ENCODE assay signal across 16 cellular contexts in the genomic region with DNA sequence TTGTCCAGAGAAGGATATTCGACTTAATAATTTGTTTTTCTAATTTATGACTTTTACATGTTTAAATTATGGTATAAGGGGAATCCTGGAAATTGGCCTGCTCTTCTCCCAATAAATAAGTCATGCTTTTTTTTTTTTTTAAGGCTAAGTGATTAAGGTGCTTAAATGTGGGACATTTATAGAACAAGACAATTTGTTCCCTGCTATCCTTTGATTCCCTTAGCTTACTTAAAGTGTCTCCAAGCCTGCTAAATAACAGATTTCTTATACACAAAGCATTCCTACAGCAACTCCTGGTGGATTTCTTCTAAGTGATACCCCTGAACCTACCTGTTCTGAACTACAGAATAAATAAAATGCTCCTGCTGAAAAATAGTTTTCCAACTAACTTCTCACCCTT.
A peak's percentile ranks its signal among the peaks of the same experiment; 100 is the strongest.
DNase-seq lines count a peak whose midpoint lies in the region; ATAC-seq and TF ChIP-seq lines count a peak whose summit lies in the region.
"Had no signal": no experiment of that assay in that cellular context is flagged by ENCODE, and none has a peak within 500 bp of the region (broad histone marks: within the 10 kb centered on the region; RNA-seq: fewer than 3 reads in every experiment).

No MANE protein-coding gene starts in this region.

- H3K4me1 ChIP-seq in heart left ventricle (peaks cover 0 to 10% (median 0%) of the 10 kb centered on the region in 12 donors), SJSA1 (replicated peaks) (peaks cover 38% of the 10 kb centered on the region), mesenchymal stem cell (ENCODE audit: control insufficient read depth, insufficient read depth, low read depth, low read length) (no peaks in the 10 kb centered on the region), aorta (ENCODE audit: control insufficient read depth in 1 of 2, insufficient read depth in 2 of 2, low read length in 2 of 2) (peaks cover 0 to 2% of the 10 kb centered on the region in 2 donors), transverse colon (no peaks in the 10 kb centered on the region)
- H3K4me1 ChIP-seq: BLaER1 had no signal

- in situ Hi-C loops in transverse colon (cut with MboI; ENCODE audit: low pct_ligation_motif_present in 1 of 4, low pct_unique_long_range_greater_than_20kb in 1 of 4, low sequenced_read_pairs in 3 of 4) = loop anchor here in 1 of 4 donors (25.0 kb wide), 1 partner anchor 428 kb away; no protein-coding TSS in a partner anchor

- H3K9ac ChIP-seq in mesenchymal stem cell (ENCODE audit: low read length) = no peak overlapping the region
- H3K9ac ChIP-seq: BLaER1 had no signal

- H3K23ac ChIP-seq in mesenchymal stem cell (ENCODE audit: low read length in 2 of 2) = no peak overlapping the region

- TF ChIP-seq POLR2A in heart left ventricle (IDR thresholded peaks at IDR 0.05) = no peak
- no peak for TF ChIP-seq POLR2A in transverse colon (IDR thresholded peaks at IDR 0.05)

- no peak overlapping the region for H2AK5ac ChIP-seq in mesenchymal stem cell (ENCODE audit: low read length, severe bottlenecking)

- H4K8ac ChIP-seq in mesenchymal stem cell (ENCODE audit: low read length) = no peak overlapping the region

- H3K14ac ChIP-seq in mesenchymal stem cell (ENCODE audit: low read length in 2 of 2) = no peak overlapping the region

- H2AFZ ChIP-seq in mesenchymal stem cell (ENCODE audit: low read depth, low read length) = no peak overlapping the region

- no peak overlapping the region for H3K18ac ChIP-seq in mesenchymal stem cell (ENCODE audit: low read depth in 1 of 2, low read length in 2 of 2)

- TF ChIP-seq CTCF in heart left ventricle (IDR thresholded peaks at IDR 0.05) = no peak
- no peak for TF ChIP-seq CTCF in transverse colon (IDR thresholded peaks at IDR 0.05)

- no peaks in the 10 kb centered on the region for H3K27me3 ChIP-seq in heart left ventricle
- no peaks in the 10 kb centered on the region for H3K27me3 ChIP-seq in SJSA1 (replicated peaks)
- no peaks in the 10 kb centered on the region for H3K27me3 ChIP-seq in mesenchymal stem cell (ENCODE audit: control insufficient read depth in 1 of 2, insufficient read depth in 1 of 2, low read length in 2 of 2)
- no peaks in the 10 kb centered on the region for H3K27me3 ChIP-seq in aorta (ENCODE audit: control insufficient read depth in 1 of 2, insufficient read depth in 2 of 2, low read length in 1 of 2)
- no peaks in the 10 kb centered on the region for H3K27me3 ChIP-seq in transverse colon
- H3K27me3 ChIP-seq: BLaER1 had no signal

- H2BK120ac ChIP-seq in mesenchymal stem cell (ENCODE audit: low read depth, low read length) = no peak overlapping the region

- H3K4me3 ChIP-seq in heart left ventricle (no peak overlapping the region), SJSA1 (no peak overlapping the region), mesenchymal stem cell (ENCODE audit: insufficient read depth in 1 of 2, low read depth in 1 of 2, low read length in 2 of 2) (no peak overlapping the region), aorta (ENCODE audit: low read length in 2 of 2) (no peak overlapping the region), transverse colon (no peak overlapping the region)
- H3K4me3 ChIP-seq: BLaER1, HAP-1 had no signal

- no peak overlapping the region for H2BK12ac ChIP-seq in mesenchymal stem cell (ENCODE audit: low read length in 2 of 2)

- peak overlapping the region in 5 of 12 donors; percentile 45 to 77 (median 71) for H3K27ac ChIP-seq in heart left ventricle
- H3K27ac ChIP-seq in SJSA1 = peak overlapping the region; percentile 94
- H3K27ac ChIP-seq in mesenchymal stem cell (ENCODE audit: low read length, poor library complexity, severe bottlenecking) = peak overlapping the region; percentile 3
- H3K27ac ChIP-seq in aorta (ENCODE audit: low read depth in 1 of 2, low read length in 2 of 2) = no peak overlapping the region
- no peak overlapping the region for H3K27ac ChIP-seq in transverse colon
- H3K27ac ChIP-seq: BLaER1 had no signal

- no peaks in the 10 kb centered on the region for H3K79me1 ChIP-seq in mesenchymal stem cell (replicated peaks; ENCODE audit: low read length, poor library complexity, severe bottlenecking)

- H2BK15ac ChIP-seq in mesenchymal stem cell (ENCODE audit: low read depth, poor library complexity, severe bottlenecking) = no peak overlapping the region

- no peak overlapping the region for H2BK5ac ChIP-seq in mesenchymal stem cell (ENCODE audit: low read depth, low read length, poor library complexity, severe bottlenecking)

- no peak for DNase-seq in heart left ventricle
- no peak for DNase-seq in cardiac septum (ENCODE audit: low spot score)
- DNase-seq in SJSA1 (ENCODE audit: low read depth in 1 of 2, low spot score in 2 of 2) = no peak
- no peak for DNase-seq in mesenchymal stem cell
- no peak for DNase-seq in aorta
- DNase-seq in NCI-H82 (lab: John Stamatoyannopoulos, UW) = no peak
- no peak for DNase-seq in transverse colon
- DNase-seq: 8988T; AML-193; Caco-2; CD8-positive, alpha-beta memory T cell; DND-41; GDM1 had no signal

- WGBS in heart left ventricle, 4 donors = 76 to 94% (median 85%) methylated on average over 1 of the region's 1 CpG
- no CpG with 5 or more reads among the region's 1 CpG for WGBS in mesenchymal stem cell
- WGBS in aorta, 2 donors = 99 to 100% methylated on average over 1 of the region's 1 CpG
- 75 to 90% methylated on average over 1 of the region's 1 CpG for WGBS in transverse colon (ENCODE audit: low coverage in 1 of 2), 2 donors

- H3K9me3 ChIP-seq in heart left ventricle (no peaks in the 10 kb centered on the region), SJSA1 (replicated peaks) (no peaks in the 10 kb centered on the region), mesenchymal stem cell (ENCODE audit: control insufficient read depth, low read length) (no peaks in the 10 kb centered on the region), aorta (ENCODE audit: control insufficient read depth, low read length) (no peaks in the 10 kb centered on the region), transverse colon (no peaks in the 10 kb centered on the region)
- H3K9me3 ChIP-seq: BLaER1, Caco-2, HAP-1 had no signal

- H3K4ac ChIP-seq in mesenchymal stem cell (ENCODE audit: low read depth in 1 of 2, low read length in 2 of 2) = no peak overlapping the region

- no peak for TF ChIP-seq EP300 in transverse colon (IDR thresholded peaks at IDR 0.05; ENCODE audit: low read depth)

- H4K91ac ChIP-seq in mesenchymal stem cell (ENCODE audit: low read length) = no peak overlapping the region

- no peaks in the 10 kb centered on the region for H3K36me3 ChIP-seq in heart left ventricle
- no peaks in the 10 kb centered on the region; the same call in 1 of the 2 replicates for H3K36me3 ChIP-seq in SJSA1
- H3K36me3 ChIP-seq in mesenchymal stem cell (ENCODE audit: control insufficient read depth in 1 of 2, insufficient read depth in 2 of 2, low read depth in 1 of 2, low read length in 2 of 2) = no peaks in the 10 kb centered on the region
- H3K36me3 ChIP-seq in aorta (ENCODE audit: control insufficient read depth in 1 of 2, insufficient read depth in 2 of 2, low read length in 1 of 2) = no peaks in the 10 kb centered on the region
- H3K36me3 ChIP-seq in transverse colon = no peaks in the 10 kb centered on the region
- H3K36me3 ChIP-seq: BLaER1, HAP-1 had no signal

- peak in 3 of 4 donors; percentile 32 to 55 (median 34) for ATAC-seq in heart left ventricle
- ATAC-seq in aorta (ENCODE audit: low FRiP score) = no peak
- ATAC-seq: HepG2 had no signal

- intact Hi-C loops in heart left ventricle (cut with DNase I) (no loop called here), cardiac septum (cut with DNase I) (no loop called here), aorta (cut with DNase I) (no loop called here), transverse colon (cut with DNase I; ENCODE audit: low total_unique reads) (no loop called here)

- no peak overlapping the region for H3K4me2 ChIP-seq in mesenchymal stem cell (ENCODE audit: low read length, poor library complexity, severe bottlenecking)
- H3K4me2 ChIP-seq: BLaER1 had no signal

Comparison
In these comparisons a context has a peak if more than half of its experiments do, and no peak if none do; other contexts are left out.
1. H3K27ac ChIP-seq: peak in SJSA1 (single experiment) and mesenchymal stem cell (single experiment); none in aorta (0 of 2) and transverse colon (0 of 4).